25 cellular contexts compared by ENCODE assay signal in genomic region chr21:14991957-14992356, GRCh38.
DNase-seq lines count a peak whose midpoint lies in the region; ATAC-seq and TF ChIP-seq lines count a peak whose summit lies in the region.
"Had no signal": no experiment of that assay in that cellular context is flagged by ENCODE, and none has a peak within 500 bp of the region (broad histone marks: within the 10 kb centered on the region; RNA-seq: fewer than 3 reads in every experiment).

No MANE protein-coding gene starts in this region.

- DNase-seq in Daoy (ENCODE audit: low read depth) (peak; percentile 23), SJSA1 (ENCODE audit: low read depth in 1 of 2, low spot score in 2 of 2) (peak; percentile 33 to 46), epithelial cell of prostate (ENCODE audit: low read depth, low spot score) (peak; percentile 22), nephron progenitor cell (no peak), T-helper 9 cell (no peak)
- DNase-seq in activated T-cell treated with anti-CD3 and anti-CD28 coated beads, Interleukin-2, amount 50 U/mL, for 4 hours = no peak
- DNase-seq: activated CD4-positive, alpha-beta T cell treated with anti-CD3 and anti-CD28 coated beads, Interleukin-2, amount 50 U/mL, for 4 hours; activated CD8-positive, alpha-beta memory T cell treated with anti-CD3 and anti-CD28 coated beads, Interleukin-2, amount 50 U/mL, for 48 hours; activated gamma-delta T cell; CD4-positive, alpha-beta T cell; DMS79; gastrocnemius medialis; HCEC 1CT; MM.1S; natural killer cell; NCI-H1436 treated with DMSO at 0.1 percent for 48 hours; posterior cingulate gyrus; SHP77 treated with DMSO at 0.1 percent for 48 hours; WERI-Rb-1 had no signal

- H3K27ac ChIP-seq in SJSA1 = peak overlapping the region; percentile 32; the same call in 1 of the 2 replicates
- peak overlapping the region; percentile 39 for H3K27ac ChIP-seq in epithelial cell of prostate
- H3K27ac ChIP-seq in gastroesophageal sphincter = no peak overlapping the region
- H3K27ac ChIP-seq: cardiac muscle cell, gastrocnemius medialis, WERI-Rb-1 had no signal

- TF ChIP-seq POLR2A in gastroesophageal sphincter (IDR thresholded peaks at IDR 0.05) = no peak

- 98% methylated on average over 7 to 8 of the region's 8 CpGs for WGBS in gastroesophageal sphincter (ENCODE audit: low coverage in 1 of 2), 2 donors

- no peak for ATAC-seq in gastroesophageal sphincter
- no peak for ATAC-seq in activated T-cell treated with anti-CD3 and anti-CD28 coated beads, Interleukin-2, amount 50 U/mL, for 4 hours
- no peak for ATAC-seq in GM21526 (IDR thresholded peaks at IDR 0.05; ENCODE audit: low FRiP score, unreplicated experiment)
- ATAC-seq: gastrocnemius medialis; natural killer cell; stimulated activated memory B cell treated with anti-CD40 and anti-IgM and Interleukin-4, amounts not matched to agents 10 μg/mL and 1 μg/mL and 100 μg/mL, for 72 hours had no signal

- H3K4me3 ChIP-seq in SJSA1 (no peak overlapping the region), gastroesophageal sphincter (no peak overlapping the region)
- H3K4me3 ChIP-seq: cardiac muscle cell, gastrocnemius medialis had no signal

- H3K27ac Mint-ChIP-seq in nephron progenitor cell = peak overlapping the region; percentile 88
- H3K27ac Mint-ChIP-seq: CD4-positive, alpha-beta T cell; IgD-negative memory B cell; mesothelial cell of epicardium; stimulated activated memory B cell treated with anti-CD40 and anti-IgM and Interleukin-4, amounts not matched to agents 10 μg/mL and 1 μg/mL and 100 μg/mL, for 72 hours had no signal

- peak overlapping the region; percentile 50 for H3K4me3 Mint-ChIP-seq in nephron progenitor cell
- H3K4me3 Mint-ChIP-seq in activated T-cell treated with anti-CD3 and anti-CD28 coated beads, Interleukin-2, amount 50 U/mL, for 4 hours = no peak overlapping the region
- H3K4me3 Mint-ChIP-seq: CD4-positive, alpha-beta T cell; mesothelial cell of epicardium; natural killer cell; stimulated activated memory B cell treated with anti-CD40 and anti-IgM and Interleukin-4, amounts not matched to agents 10 μg/mL and 1 μg/mL and 100 μg/mL, for 72 hours had no signal

- no peaks in the 10 kb centered on the region for H3K9me3 Mint-ChIP-seq in nephron progenitor cell
- no peaks in the 10 kb centered on the region for H3K9me3 Mint-ChIP-seq in activated T-cell treated with anti-CD3 and anti-CD28 coated beads, Interleukin-2, amount 50 U/mL, for 4 hours
- H3K9me3 Mint-ChIP-seq: CD4-positive, alpha-beta T cell; IgD-negative memory B cell; mesothelial cell of epicardium; natural killer cell; stimulated activated memory B cell treated with anti-CD40 and anti-IgM and Interleukin-4, amounts not matched to agents 10 μg/mL and 1 μg/mL and 100 μg/mL, for 72 hours had no signal

- no peak for TF ChIP-seq EP300 in gastroesophageal sphincter (IDR thresholded peaks at IDR 0.05)

- H3K27me3 Mint-ChIP-seq in nephron progenitor cell (ENCODE audit: low read depth, poor library complexity) = no peaks in the 10 kb centered on the region
- no peaks in the 10 kb centered on the region for H3K27me3 Mint-ChIP-seq in activated T-cell treated with anti-CD3 and anti-CD28 coated beads, Interleukin-2, amount 50 U/mL, for 4 hours (ENCODE audit: low read depth)
- H3K27me3 Mint-ChIP-seq: CD4-positive, alpha-beta T cell; IgD-negative memory B cell; stimulated activated memory B cell treated with anti-CD40 and anti-IgM and Interleukin-4, amounts not matched to agents 10 μg/mL and 1 μg/mL and 100 μg/mL, for 72 hours had no signal

- TF ChIP-seq CTCF in nephron progenitor cell (IDR thresholded peaks at IDR 0.05) = no peak
- no peak for TF ChIP-seq CTCF in gastroesophageal sphincter (IDR thresholded peaks at IDR 0.05)

- no peaks in the 10 kb centered on the region for H3K9me3 ChIP-seq in SJSA1 (replicated peaks)
- H3K9me3 ChIP-seq in gastroesophageal sphincter = no peaks in the 10 kb centered on the region
- H3K9me3 ChIP-seq: gastrocnemius medialis had no signal

- no peaks in the 10 kb centered on the region for H3K27me3 ChIP-seq in SJSA1 (replicated peaks)
- H3K27me3 ChIP-seq in gastroesophageal sphincter = no peaks in the 10 kb centered on the region
- H3K27me3 ChIP-seq: cardiac muscle cell, gastrocnemius medialis had no signal

- H3K4me1 ChIP-seq in SJSA1 (replicated peaks) (peaks cover 28% of the 10 kb centered on the region), gastroesophageal sphincter (peaks cover 0 to 35% (median 0%) of the 10 kb centered on the region in 3 donors)

- H3K36me3 ChIP-seq in SJSA1 (peaks cover 15% of the 10 kb centered on the region), gastroesophageal sphincter (peaks cover 0 to 6% of the 10 kb centered on the region in 2 donors)
- H3K36me3 ChIP-seq: cardiac muscle cell, gastrocnemius medialis, WERI-Rb-1 had no signal

- H3K4me1 Mint-ChIP-seq in nephron progenitor cell = peaks cover 55% of the 10 kb centered on the region
- H3K4me1 Mint-ChIP-seq in activated T-cell treated with anti-CD3 and anti-CD28 coated beads, Interleukin-2, amount 50 U/mL, for 4 hours (ENCODE audit: low read depth) = peaks cover 19% of the 10 kb centered on the region

- peaks cover 93% of the 10 kb centered on the region for H3K36me3 Mint-ChIP-seq in nephron progenitor cell (ENCODE audit: low read depth)
- peaks cover 20% of the 10 kb centered on the region for H3K36me3 Mint-ChIP-seq in activated T-cell treated with anti-CD3 and anti-CD28 coated beads, Interleukin-2, amount 50 U/mL, for 4 hours (ENCODE audit: insufficient read depth)
- H3K36me3 Mint-ChIP-seq: natural killer cell had no signal

Comparison
In these comparisons a context has a peak if more than half of its experiments do, and no peak if none do; other contexts are left out.
1. DNase-seq: peak in Daoy (single experiment), SJSA1 (2 of 2) and epithelial cell of prostate (single experiment); none in nephron progenitor cell (single experiment), activated T-cell treated with anti-CD3 and anti-CD28 coated beads, Interleukin-2, amount 50 U/mL, for 4 hours (single experiment) and T-helper 9 cell (single experiment).
2. H3K27ac ChIP-seq: peak in SJSA1 (single experiment) and epithelial cell of prostate (single experiment); none in gastroesophageal sphincter (0 of 4).